ENCODE assay signal across 21 cellular contexts in the genomic region with DNA sequence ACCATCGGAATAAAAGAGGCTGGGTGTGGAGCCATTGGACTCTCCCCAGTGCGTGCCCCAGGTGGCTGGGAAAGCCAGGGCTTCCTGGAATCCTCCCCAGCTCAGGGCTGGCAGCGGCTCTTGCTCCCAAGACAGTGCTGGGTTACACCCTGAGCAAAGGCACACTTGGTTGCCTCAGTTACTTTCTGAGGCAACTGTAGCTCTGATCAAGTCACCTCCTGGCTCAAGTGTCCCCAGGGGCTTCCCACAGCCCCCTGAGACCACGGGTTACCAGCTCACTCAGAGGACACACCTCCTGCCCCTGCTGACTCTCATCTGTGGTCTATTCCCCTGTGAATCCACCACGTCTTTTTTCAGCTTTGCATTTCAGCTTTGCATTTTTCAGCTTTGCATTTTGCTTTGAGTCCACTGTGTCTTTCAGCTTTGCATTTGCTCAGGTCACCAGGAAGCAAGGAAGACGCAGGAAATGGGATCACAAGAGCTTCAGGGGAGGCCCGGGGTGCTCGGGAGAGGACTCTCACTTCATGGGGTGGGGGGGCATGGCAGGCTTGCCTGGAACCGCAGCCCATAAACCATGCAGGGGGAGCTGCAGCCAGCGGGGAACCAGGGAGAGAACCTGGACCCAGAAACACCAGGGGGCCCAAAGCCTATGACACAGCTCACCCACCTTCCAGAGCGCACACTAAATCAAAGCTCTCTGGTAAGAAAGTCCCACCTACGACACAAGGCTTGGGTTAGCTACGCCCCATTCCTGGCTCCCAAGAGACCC.
DNase-seq lines count a peak whose midpoint lies in the region; ATAC-seq and TF ChIP-seq lines count a peak whose summit lies in the region.
"Had no signal": no experiment of that assay in that cellular context is flagged by ENCODE, and none has a peak within 500 bp of the region (broad histone marks: within the 10 kb centered on the region; RNA-seq: fewer than 3 reads in every experiment).

No MANE protein-coding gene starts in this region.

- DNase-seq in NB4 (ENCODE audit: low read depth) = peak; percentile 9
- peak; percentile 85 for DNase-seq in germinal center (ENCODE audit: low spot score)
- DNase-seq in Kasumi-1 (lab: John Stamatoyannopoulos, UW) = no peak
- no peak for DNase-seq in DMS153 treated with DMSO at 0.1 percent for 48 hours (lab: John Stamatoyannopoulos, UW; ENCODE audit: unreplicated experiment)
- DNase-seq: activated CD4-positive, alpha-beta T cell treated with anti-CD3 and anti-CD28 coated beads for 36 hours; activated naive CD4-positive, alpha-beta T cell treated with anti-CD3 and anti-CD28 coated beads for 36 hours; activated T-cell treated with anti-CD3 and anti-CD28 coated beads, Interleukin-2, amount 50 U/mL, for 4 hours; CD4-positive, alpha-beta memory T cell; DMS 273 treated with DMSO at 0.1 percent for 48 hours; gastrocnemius medialis; MM.1S; mucosa of descending colon; NCI-H748 treated with DMSO at 0.1 percent for 48 hours; stimulated activated CD8-positive, alpha-beta memory T cell treated with anti-CD3 and anti-CD28 coated beads, Interleukin-4, amount 100 ng/mL, for 48 hours; T-helper 17 cell; transverse colon had no signal

- H3K4me1 Mint-ChIP-seq in stimulated activated memory B cell treated with anti-CD40 and anti-IgM and Interleukin-4, amounts not matched to agents 10 μg/mL and 1 μg/mL and 100 μg/mL, for 72 hours = peaks cover 24% of the 10 kb centered on the region
- H3K4me1 Mint-ChIP-seq: activated CD4-positive, alpha-beta T cell treated with anti-CD3 and anti-CD28 coated beads for 36 hours; CD4-positive, alpha-beta memory T cell had no signal

- H3K27me3 Mint-ChIP-seq in stimulated activated memory B cell treated with anti-CD40 and anti-IgM and Interleukin-4, amounts not matched to agents 10 μg/mL and 1 μg/mL and 100 μg/mL, for 72 hours = peaks cover 48% of the 10 kb centered on the region

- ATAC-seq in GM21619 (IDR thresholded peaks at IDR 0.05; ENCODE audit: unreplicated experiment) (peak; percentile 73), HG03378 (IDR thresholded peaks at IDR 0.05; ENCODE audit: unreplicated experiment) (no peak)
- peak; percentile 76 for ATAC-seq in stimulated activated memory B cell treated with anti-CD40 and anti-IgM and Interleukin-4, amounts not matched to agents 10 μg/mL and 1 μg/mL and 100 μg/mL, for 72 hours
- ATAC-seq: activated CD4-positive, alpha-beta T cell treated with anti-CD3 and anti-CD28 coated beads for 36 hours; activated T-cell treated with anti-CD3 and anti-CD28 coated beads, Interleukin-2, amount 50 U/mL, for 4 hours; gastrocnemius medialis; mucosa of descending colon; T-helper 17 cell had no signal

- no peaks in the 10 kb centered on the region for H3K36me3 Mint-ChIP-seq in stimulated activated memory B cell treated with anti-CD40 and anti-IgM and Interleukin-4, amounts not matched to agents 10 μg/mL and 1 μg/mL and 100 μg/mL, for 72 hours
- H3K36me3 Mint-ChIP-seq: CD4-positive, alpha-beta memory T cell had no signal

- no peak overlapping the region for H3K27ac Mint-ChIP-seq in stimulated activated memory B cell treated with anti-CD40 and anti-IgM and Interleukin-4, amounts not matched to agents 10 μg/mL and 1 μg/mL and 100 μg/mL, for 72 hours
- H3K27ac Mint-ChIP-seq: activated CD4-positive, alpha-beta T cell treated with anti-CD3 and anti-CD28 coated beads for 36 hours; activated naive CD4-positive, alpha-beta T cell treated with anti-CD3 and anti-CD28 coated beads for 36 hours; T-helper 17 cell had no signal

- TF ChIP-seq POLR2A in NB4 (IDR thresholded peaks at IDR 0.05; ENCODE audit: extremely low read depth, insufficient read length) = no peak

- no peak overlapping the region for H3K4me3 ChIP-seq in NB4 (ENCODE audit: low read depth, low read length)
- H3K4me3 ChIP-seq: breast epithelium, gastrocnemius medialis, mucosa of descending colon, prostate gland, transverse colon had no signal

- no peaks in the 10 kb centered on the region for H3K9me3 Mint-ChIP-seq in stimulated activated memory B cell treated with anti-CD40 and anti-IgM and Interleukin-4, amounts not matched to agents 10 μg/mL and 1 μg/mL and 100 μg/mL, for 72 hours
- H3K9me3 Mint-ChIP-seq: activated naive CD4-positive, alpha-beta T cell treated with anti-CD3 and anti-CD28 coated beads for 36 hours; activated T-cell treated with anti-CD3 and anti-CD28 coated beads, Interleukin-2, amount 50 U/mL, for 4 hours; CD4-positive, alpha-beta memory T cell had no signal

- peak overlapping the region; percentile 43 for H3K4me3 Mint-ChIP-seq in stimulated activated memory B cell treated with anti-CD40 and anti-IgM and Interleukin-4, amounts not matched to agents 10 μg/mL and 1 μg/mL and 100 μg/mL, for 72 hours
- H3K4me3 Mint-ChIP-seq: activated CD4-positive, alpha-beta T cell treated with anti-CD3 and anti-CD28 coated beads for 36 hours; activated naive CD4-positive, alpha-beta T cell treated with anti-CD3 and anti-CD28 coated beads for 36 hours; activated T-cell treated with anti-CD3 and anti-CD28 coated beads, Interleukin-2, amount 50 U/mL, for 4 hours; CD4-positive, alpha-beta memory T cell; T-helper 17 cell had no signal

- no peak for TF ChIP-seq CTCF in NB4 (IDR thresholded peaks at IDR 0.05; ENCODE audit: low read depth, low read length)

Comparison
In these comparisons a context has a peak if more than half of its experiments do, and no peak if none do; other contexts are left out.
1. DNase-seq: peak in NB4 (single experiment) and germinal center (single experiment); none in Kasumi-1 (0 of 2) and DMS153 treated with DMSO at 0.1 percent for 48 hours (single experiment).